In genomic region chr15:73994419-73994883, GRCh38 we compare ENCODE assay signal across 8 cellular contexts. TPM values are rescaled to one million over a fixed set of nuclear protein-coding genes. Genes with fewer than 3 reads are reported as not detected.
DNase-seq lines count a peak whose midpoint lies in the region; TF ChIP-seq lines count a peak whose summit lies in the region.

Gene PML, plus strand, starts transcription at chr15:73994716. Its CDS starts 97 bp downstream, at chr15:73994813.

- peak within 1 kb of the TSS; percentile 70 for H3K9ac ChIP-seq in H9 (ENCODE audit: extremely low read depth, insufficient read length, low read length)
- peak within 1 kb of the TSS; percentile 71 for H3K9ac ChIP-seq in MM.1S (ENCODE audit: low read length)
- H3K9ac ChIP-seq in stomach smooth muscle (ENCODE audit: low read length in 2 of 2), result peak within 1 kb of the TSS; percentile 91 to 95

- no peak within 1 kb of the TSS for H2BK5ac ChIP-seq in H9 (ENCODE audit: insufficient read length, low read length)

- H3K18ac ChIP-seq in H9 (ENCODE audit: insufficient read length, low read depth, low read length), result no peak within 1 kb of the TSS

- no peak within 1 kb of the TSS for H2BK120ac ChIP-seq in H9 (ENCODE audit: low read depth, low read length, poor library complexity, severe bottlenecking)

- H3K4me2 ChIP-seq in H9 (ENCODE audit: insufficient read depth, insufficient read length, low read length) (peak within 1 kb of the TSS; percentile 83), MM.1S (ENCODE audit: low read depth, low read length) (peak within 1 kb of the TSS; percentile 86)

- H3K27ac Mint-ChIP-seq in H9 (peak within 1 kb of the TSS; percentile 27 to 92 (median 89); a peak in 6 of 7 replicates), neural crest cell (ENCODE audit: unreplicated experiment) (peak within 1 kb of the TSS; percentile 81)

- H4K5ac ChIP-seq in H9 (ENCODE audit: insufficient read length, low read depth, low read length), result no peak within 1 kb of the TSS

- H3K4me1 Mint-ChIP-seq in H9 (peaks cover 21 to 28% of the 10 kb centered on the region in 2 experiments), neural crest cell (peaks cover 42% of the 10 kb centered on the region)

- no peak within 1 kb of the TSS for H4K8ac ChIP-seq in H9 (replicated peaks; ENCODE audit: insufficient read length, low read depth, low read length)

- DNase-seq in ELF-1 (ENCODE audit: low read depth, low spot score) (peak; percentile 94), H9 (peak; percentile 97), MM.1S (peak; percentile 97), SIG-M5 treated with dmso at 0.1 percent for 504 hours (lab: John Stamatoyannopoulos, UW; ENCODE audit: unreplicated experiment) (peak; percentile 98), activated gamma-delta T cell treated with Interleukin-2 at 50 U/mL for 16 hours (peak; percentile 90), fibroblast of villous mesenchyme (ENCODE audit: low read depth) (peak; percentile 97), neural crest cell (ENCODE audit: low read depth, low spot score) (peak; percentile 86)

- peaks cover 0 to 13% (median 8%) of the 10 kb centered on the region in 3 experiments; a peak in 5 of 7 replicates for H3K36me3 Mint-ChIP-seq in H9 (ENCODE audit: insufficient read depth in 1 of 3, low read depth in 3 of 3)
- H3K36me3 Mint-ChIP-seq in neural crest cell (ENCODE audit: low read depth), result no peaks in the 10 kb centered on the region

- H2BK15ac ChIP-seq in H9 (ENCODE audit: low read depth, low read length), result no peak within 1 kb of the TSS

- H3K9me3 ChIP-seq in H9 (ENCODE audit: control insufficient read depth, low read depth, low read length) (no peaks in the 10 kb centered on the region), MM.1S (replicated peaks; ENCODE audit: insufficient read depth, low read length) (no peaks in the 10 kb centered on the region), stomach smooth muscle (ENCODE audit: control insufficient read depth in 2 of 2, low read length in 2 of 2) (no peaks in the 10 kb centered on the region)

- no peaks in the 10 kb centered on the region; a peak in 1 of 5 replicates for H3K9me3 Mint-ChIP-seq in H9
- no peaks in the 10 kb centered on the region for H3K9me3 Mint-ChIP-seq in neural crest cell

- peaks cover 17% of the 10 kb centered on the region for H3F3A ChIP-seq in MM.1S (ENCODE audit: insufficient read depth, low read length)

- H3K27me3 ChIP-seq in H9 (ENCODE audit: insufficient read depth, low read length) (no peaks in the 10 kb centered on the region), MM.1S (replicated peaks; ENCODE audit: insufficient read depth, low read length) (no peaks in the 10 kb centered on the region), stomach smooth muscle (ENCODE audit: control insufficient read depth in 1 of 2, insufficient read depth in 2 of 2, low read length in 2 of 2) (no peaks in the 10 kb centered on the region)

- H3K4me3 ChIP-seq in MM.1S (ENCODE audit: low read length) (peak within 1 kb of the TSS; percentile 87), fibroblast of villous mesenchyme (ENCODE audit: low read depth, low read length) (peak within 1 kb of the TSS; percentile 78), stomach smooth muscle (ENCODE audit: low read length in 2 of 2) (peak within 1 kb of the TSS; percentile 77 to 98)

- no peak within 1 kb of the TSS for H3T11ph ChIP-seq in H9 (ENCODE audit: low read length)

- H3K4ac ChIP-seq in H9 (ENCODE audit: low read depth, low read length), result no peak within 1 kb of the TSS

- H2AFZ ChIP-seq in H9 (ENCODE audit: low read length) (no peak within 1 kb of the TSS), MM.1S (ENCODE audit: low read length) (peak within 1 kb of the TSS; percentile 68)

- no peak within 1 kb of the TSS for H3K56ac ChIP-seq in H9 (ENCODE audit: insufficient read length, low read depth, low read length)

- no peaks in the 10 kb centered on the region for H3K4me1 ChIP-seq in H9 (ENCODE audit: insufficient read depth, low read length)
- 0 out of 2 replicates have a peak, but pooled peaks cover 8% of the 10 kb centered on the region for H3K4me1 ChIP-seq in MM.1S (ENCODE audit: low read length)
- peaks cover 65% of the 10 kb centered on the region for H3K4me1 ChIP-seq in stomach smooth muscle (ENCODE audit: control insufficient read depth, insufficient read depth, low read length)

- no peak within 1 kb of the TSS for H2BK12ac ChIP-seq in H9 (ENCODE audit: insufficient read length, low read depth, low read length)

- H4K91ac ChIP-seq in H9 (ENCODE audit: insufficient read length, low read depth, low read length), result no peak within 1 kb of the TSS

- H3K79me2 ChIP-seq in H9 (ENCODE audit: insufficient read depth, low read length) (no peaks in the 10 kb centered on the region; the same call in 1 of the 2 replicates), MM.1S (ENCODE audit: low read length) (peaks cover 54% of the 10 kb centered on the region)

- no peak within 1 kb of the TSS for H2BK20ac ChIP-seq in H9 (ENCODE audit: low read depth, low read length, poor library complexity, severe bottlenecking)

- peaks cover 3% of the 10 kb centered on the region for H3K79me1 ChIP-seq in H9 (ENCODE audit: insufficient read depth, low read depth, low read length, poor library complexity, severe bottlenecking)

- no CpG with 5 or more reads among the region's 26 CpGs for WGBS in H9 (ENCODE audit: extremely low coverage, insufficient read length, low lambda C conversion rate)

- H3K9me2 ChIP-seq in MM.1S (replicated peaks; ENCODE audit: insufficient read depth, low read length), result no peaks in the 10 kb centered on the region

- no peak within 1 kb of the TSS for H2AK5ac ChIP-seq in H9 (ENCODE audit: insufficient read length, low read length)

- H3K27ac ChIP-seq in H9 (ENCODE audit: insufficient read length, low read depth, low read length) (no peak within 1 kb of the TSS), MM.1S (ENCODE audit: low read length) (peak within 1 kb of the TSS; percentile 54), stomach smooth muscle (ENCODE audit: low read length) (peak within 1 kb of the TSS; percentile 89)

- H3K4me3 Mint-ChIP-seq in H9 (peak within 1 kb of the TSS; percentile 90 to 93), neural crest cell (peak within 1 kb of the TSS; percentile 94)

- peaks cover 4% of the 10 kb centered on the region; the same call in 1 of the 2 replicates for H3K36me3 ChIP-seq in MM.1S (replicated peaks; ENCODE audit: insufficient read depth, low read length)
- peaks cover 8 to 13% of the 10 kb centered on the region in 2 donors for H3K36me3 ChIP-seq in stomach smooth muscle (ENCODE audit: control insufficient read depth in 2 of 2, insufficient read depth in 2 of 2, low read length in 2 of 2)

- H3K27me3 Mint-ChIP-seq in H9 (ENCODE audit: low read depth), result peaks cover 16% of the 10 kb centered on the region
- no peaks in the 10 kb centered on the region for H3K27me3 Mint-ChIP-seq in neural crest cell (ENCODE audit: low read depth)

- no peak within 1 kb of the TSS for H3K23ac ChIP-seq in H9 (ENCODE audit: insufficient read length, low read depth, low read length)

- TF ChIP-seq CTCF in H9 (conservative IDR thresholded peaks at IDR 0.05), result no peak
- no peak for TF ChIP-seq CTCF in MM.1S (IDR thresholded peaks at IDR 0.05; ENCODE audit: low read length)
- TF ChIP-seq CTCF in fibroblast of villous mesenchyme (IDR thresholded peaks at IDR 0.05; ENCODE audit: insufficient read depth, low read depth, low read length), result no peak
- no peak for TF ChIP-seq CTCF in neural crest cell (conservative IDR thresholded peaks at IDR 0.05)

- H3K14ac ChIP-seq in H9 (ENCODE audit: insufficient read depth, low read length), result peak within 1 kb of the TSS; percentile 68; the same call in 1 of the 2 replicates

- peaks cover 11% of the 10 kb centered on the region for H3K23me2 ChIP-seq in H9 (ENCODE audit: insufficient read length, low read depth, low read length, poor library complexity, severe bottlenecking)

- H4K20me1 ChIP-seq in H9 (ENCODE audit: control insufficient read depth, insufficient read depth, insufficient read length), result no peaks in the 10 kb centered on the region
- H4K20me1 ChIP-seq in MM.1S (ENCODE audit: insufficient read depth, low read length), result no peaks in the 10 kb centered on the region

RNA-seq across cellular contexts. Expression of gene PML, which starts in this region (rescaled TPM):
- total RNA-seq in H9 (2021), result 23.6 and 24.6 TPM in 2 replicates
- 49.6 and 56.1 TPM in 2 replicates for total RNA-seq in fibroblast of villous mesenchyme
- 30.6 and 38.0 TPM in 2 replicates for total RNA-seq in neural crest cell
